ENCODE assay signal across 17 cellular contexts in genomic region chr18:79490593-79491551, GRCh38.
A peak's percentile ranks its signal among the peaks of the same experiment; 100 is the strongest.
DNase-seq lines count a peak whose midpoint lies in the region; ATAC-seq, FAIRE-seq and TF ChIP-seq lines count a peak whose summit lies in the region.
"Had no signal": no experiment of that assay in that cellular context is flagged by ENCODE, and none has a peak within 500 bp of the region (broad histone marks: within the 10 kb centered on the region; RNA-seq: fewer than 3 reads in every experiment).

No MANE protein-coding gene starts in this region.

- no peak for FAIRE-seq in HTR-8/SVneo (lab: Jason Lieb, UNC)

- H3K27me3 ChIP-seq in Peyer's patch (no peaks in the 10 kb centered on the region), right cardiac atrium (ENCODE audit: control insufficient read depth, insufficient read depth) (no peaks in the 10 kb centered on the region)

- peaks cover 36% of the 10 kb centered on the region for H3K36me3 Mint-ChIP-seq in activated CD4-positive, alpha-beta T cell treated with anti-CD3 and anti-CD28 coated beads for 36 hours (ENCODE audit: low read depth)

- no peak for TF ChIP-seq POLR2A in Peyer's patch (IDR thresholded peaks at IDR 0.05)

- H3K9me3 Mint-ChIP-seq in activated CD4-positive, alpha-beta T cell treated with anti-CD3 and anti-CD28 coated beads for 36 hours (ENCODE audit: low read depth) = no peaks in the 10 kb centered on the region

- no peaks in the 10 kb centered on the region for H3K27me3 Mint-ChIP-seq in activated CD4-positive, alpha-beta T cell treated with anti-CD3 and anti-CD28 coated beads for 36 hours
- H3K27me3 Mint-ChIP-seq: brain had no signal

- POLR2A ChIA-PET in activated CD4-positive, alpha-beta T cell treated with anti-CD3 and anti-CD28 coated beads for 36 hours (lab: Charles Lee) = no interaction called here

- no peak overlapping the region for H3K4me3 ChIP-seq in Peyer's patch
- no peak overlapping the region for H3K4me3 ChIP-seq in right cardiac atrium (ENCODE audit: low read length)
- H3K4me3 ChIP-seq: SK-N-MC had no signal

- no peaks in the 10 kb centered on the region for H3K9me3 ChIP-seq in Peyer's patch
- no peaks in the 10 kb centered on the region for H3K9me3 ChIP-seq in right cardiac atrium (ENCODE audit: control insufficient read depth, low read length)

- H3K4me1 ChIP-seq in Peyer's patch (no peaks in the 10 kb centered on the region), right cardiac atrium (ENCODE audit: control insufficient read depth, insufficient read depth, low read length) (no peaks in the 10 kb centered on the region)

- peaks cover 18% of the 10 kb centered on the region for H3K4me1 Mint-ChIP-seq in activated CD4-positive, alpha-beta T cell treated with anti-CD3 and anti-CD28 coated beads for 36 hours

- CTCF ChIA-PET in activated CD4-positive, alpha-beta T cell treated with anti-CD3 and anti-CD28 coated beads for 36 hours (lab: Charles Lee) = no interaction called here

- no peak for DNase-seq in activated CD4-positive, alpha-beta T cell treated with anti-CD3 and anti-CD28 coated beads for 36 hours
- DNase-seq in activated CD4-positive, alpha-beta T cell treated with anti-CD3 and anti-CD28 coated beads for 48 hours = no peak
- peak in 2 of 3 donors; percentile 23 to 41 for DNase-seq in Peyer's patch
- peak in 2 of 3 donors; percentile 13 to 48 for DNase-seq in right cardiac atrium
- DNase-seq in posterior cingulate gyrus = peak in 6 of 10 donors; percentile 1 to 79 (median 40)
- no peak for DNase-seq in HTR-8/SVneo (ENCODE audit: insufficient read length, low spot score)
- DNase-seq in COR-L47 (lab: John Stamatoyannopoulos, UW) = no peak
- DNase-seq: activated CD4-positive, alpha-beta T cell treated with anti-CD3 and anti-CD28 coated beads, Interleukin-2, amount 50 U/mL, for 1 hour; NCI-H187 treated with DMSO at 0.1 percent for 48 hours; stimulated activated CD4-positive, alpha-beta T cell treated with anti-CD3 and anti-CD28 coated beads, Interleukin-4, amount 100 ng/mL, for 1 hour; stimulated activated CD8-positive, alpha-beta memory T cell treated with anti-CD3 and anti-CD28 coated beads, Interleukin-4, amount 100 ng/mL, for 48 hours; trophoblast cell had no signal

- peaks cover 0 to 17% (median 0%) of the 10 kb centered on the region in 3 donors for H3K36me3 ChIP-seq in Peyer's patch

- intact Hi-C loops in activated CD4-positive, alpha-beta T cell treated with anti-CD3 and anti-CD28 coated beads for 36 hours (cut with DNase I, micrococcal nuclease) = loop anchor here in 1 of 2 experiments (5.0 kb wide), 1 partner anchor 36 kb away; no protein-coding TSS in a partner anchor
- intact Hi-C loops in right cardiac atrium (cut with DNase I) (no loop called here), posterior cingulate gyrus (cut with DNase I) (no loop called here)

- ATAC-seq in activated CD4-positive, alpha-beta T cell treated with anti-CD3 and anti-CD28 coated beads for 36 hours = no peak
- ATAC-seq in right cardiac atrium (no peak), HG03565 (IDR thresholded peaks at IDR 0.05; ENCODE audit: unreplicated experiment) (no peak)
- ATAC-seq: left colon had no signal

- peak overlapping the region; percentile 80 for H3K27ac Mint-ChIP-seq in activated CD4-positive, alpha-beta T cell treated with anti-CD3 and anti-CD28 coated beads for 36 hours
- H3K27ac Mint-ChIP-seq: brain had no signal

- no peak for TF ChIP-seq CTCF in Peyer's patch (IDR thresholded peaks at IDR 0.05)

- 93% methylated on average over 42 of the region's 42 CpGs for WGBS in right cardiac atrium

- no peak overlapping the region for H3K27ac ChIP-seq in Peyer's patch
- H3K27ac ChIP-seq in right cardiac atrium (ENCODE audit: low read length) = no peak overlapping the region
- H3K27ac ChIP-seq: 22Rv1, SK-N-MC had no signal

- H3K4me3 Mint-ChIP-seq in activated CD4-positive, alpha-beta T cell treated with anti-CD3 and anti-CD28 coated beads for 36 hours = no peak overlapping the region
- H3K4me3 Mint-ChIP-seq: brain had no signal

Comparison
In these comparisons a context has a peak if more than half of its experiments do, and no peak if none do; other contexts are left out.
1. DNase-seq: peak in Peyer's patch (2 of 3), right cardiac atrium (2 of 3) and posterior cingulate gyrus (6 of 10); none in activated CD4-positive, alpha-beta T cell treated with anti-CD3 and anti-CD28 coated beads for 36 hours (single experiment), activated CD4-positive, alpha-beta T cell treated with anti-CD3 and anti-CD28 coated beads for 48 hours (single experiment), HTR-8/SVneo (single experiment) and COR-L47 (single experiment).